9 cellular contexts compared by ENCODE assay signal in the genomic region with DNA sequence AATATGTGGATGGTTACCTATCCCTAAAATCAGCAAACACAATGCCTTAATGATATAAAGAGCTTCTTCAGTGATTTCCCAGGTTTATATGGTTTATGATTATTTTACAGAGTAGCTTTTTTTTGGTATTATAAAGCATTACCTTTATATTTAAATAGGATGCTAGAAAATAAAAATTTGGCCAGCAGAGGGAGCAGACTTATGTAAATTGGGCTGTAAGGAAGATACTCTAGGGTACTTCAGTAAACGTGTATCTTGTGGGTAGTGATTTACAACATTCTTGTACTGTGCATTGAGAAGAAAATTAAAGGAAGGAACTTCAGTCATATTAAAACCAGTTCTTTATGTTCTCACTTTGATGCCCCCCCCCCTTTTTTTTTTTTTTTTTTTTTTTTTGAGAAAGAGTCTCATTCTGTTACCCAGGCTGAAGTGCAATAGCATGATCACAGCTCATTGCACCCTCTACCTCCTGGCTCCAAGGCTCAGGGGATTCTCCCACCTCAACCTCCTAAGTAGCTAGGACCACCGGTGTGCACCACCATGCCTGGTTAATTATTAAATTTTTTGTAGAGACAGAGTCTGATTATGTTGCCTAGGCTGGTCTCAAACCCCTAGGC.
DNase-seq lines count a peak whose midpoint lies in the region; ATAC-seq and TF ChIP-seq lines count a peak whose summit lies in the region.
"Had no signal": no experiment of that assay in that cellular context is flagged by ENCODE, and none has a peak within 500 bp of the region (broad histone marks: within the 10 kb centered on the region; RNA-seq: fewer than 3 reads in every experiment).

No MANE protein-coding gene starts in this region.

- no peak overlapping the region for H3K9ac ChIP-seq in neural progenitor cell

- H3K4me3 ChIP-seq in epithelial cell of proximal tubule (ENCODE audit: low read depth, low read length) (no peak overlapping the region), neural progenitor cell (no peak overlapping the region)

- H3K4me1 Mint-ChIP-seq in CD14-positive monocyte (no peaks in the 10 kb centered on the region), neural progenitor cell (no peaks in the 10 kb centered on the region)

- TF ChIP-seq CTCF in CD14-positive monocyte (IDR thresholded peaks at IDR 0.05) = peak; percentile 63
- peak; percentile 57 for TF ChIP-seq CTCF in epithelial cell of proximal tubule (conservative IDR thresholded peaks at IDR 0.05; ENCODE audit: low read depth, low read length)
- TF ChIP-seq CTCF in neural progenitor cell (IDR thresholded peaks at IDR 0.05) = peak; percentile 61

- no peaks in the 10 kb centered on the region for H3K36me3 ChIP-seq in neural progenitor cell
- H3K36me3 ChIP-seq: neutrophil had no signal

- no peak overlapping the region for H3K4me2 ChIP-seq in neural progenitor cell

- ATAC-seq in GM18909 (IDR thresholded peaks at IDR 0.05; ENCODE audit: poor library complexity, unreplicated experiment) = peak; percentile 86
- no peak for ATAC-seq in GM19023 (IDR thresholded peaks at IDR 0.05; ENCODE audit: unreplicated experiment)

- no peaks in the 10 kb centered on the region for H3K27me3 Mint-ChIP-seq in CD14-positive monocyte (ENCODE audit: low read depth in 3 of 3)
- peaks cover 2% of the 10 kb centered on the region for H3K27me3 Mint-ChIP-seq in neural progenitor cell (ENCODE audit: insufficient read depth, low read depth)

- H2AFZ ChIP-seq in neural progenitor cell (replicated peaks) = no peak overlapping the region

- H3K4me1 ChIP-seq in neural progenitor cell = no peaks in the 10 kb centered on the region

- DNase-seq in CD14-positive monocyte (ENCODE audit: low spot score) (no peak), KG1 (lab: John Stamatoyannopoulos, UW) (peak; percentile 27), SIG-M5 (lab: John Stamatoyannopoulos, UW) (peak; percentile 34), epithelial cell of proximal tubule (ENCODE audit: low read depth) (peak; percentile 19), neural progenitor cell (ENCODE audit: low spot score) (peak; percentile 61), posterior cingulate gyrus (no peak)

- H3K27ac Mint-ChIP-seq in CD14-positive monocyte (no peak overlapping the region), neural progenitor cell (no peak overlapping the region)

- H3K27me3 ChIP-seq in neural progenitor cell = no peaks in the 10 kb centered on the region
- H3K27me3 ChIP-seq: neutrophil had no signal

- H3K79me2 ChIP-seq in neural progenitor cell (ENCODE audit: low read depth) = peaks cover 30% of the 10 kb centered on the region

- H3K9me3 Mint-ChIP-seq in CD14-positive monocyte = peaks cover 0 to 2% (median 0%) of the 10 kb centered on the region in 7 donors
- peaks cover 2% of the 10 kb centered on the region for H3K9me3 Mint-ChIP-seq in neural progenitor cell

- no peaks in the 10 kb centered on the region for H3K9me3 ChIP-seq in neural progenitor cell (ENCODE audit: low read depth)
- H3K9me3 ChIP-seq: neutrophil had no signal

- no peak overlapping the region for H3K4me3 Mint-ChIP-seq in CD14-positive monocyte
- no peak overlapping the region for H3K4me3 Mint-ChIP-seq in neural progenitor cell

- no peak overlapping the region for H3K27ac ChIP-seq in neural progenitor cell
- H3K27ac ChIP-seq: neutrophil had no signal

- peaks cover 15% of the 10 kb centered on the region for H4K20me1 ChIP-seq in neural progenitor cell (ENCODE audit: low read depth)

- no peaks in the 10 kb centered on the region for H3K36me3 Mint-ChIP-seq in CD14-positive monocyte
- H3K36me3 Mint-ChIP-seq in neural progenitor cell = peaks cover 2% of the 10 kb centered on the region

- peaks cover 4% of the 10 kb centered on the region for H3F3A ChIP-seq in neural progenitor cell (ENCODE audit: low read depth)

- intact Hi-C loops in CD14-positive monocyte (cut with micrococcal nuclease) = no loop called here
- intact Hi-C loops in posterior cingulate gyrus (cut with DNase I) = no loop called here

Comparison
In these comparisons a context has a peak if more than half of its experiments do, and no peak if none do; other contexts are left out.
1. DNase-seq: peak in KG1 (single experiment), SIG-M5 (single experiment), epithelial cell of proximal tubule (single experiment) and neural progenitor cell (single experiment); none in CD14-positive monocyte (single experiment) and posterior cingulate gyrus (0 of 10).
2. Peak in every context shown above with its lines, with median percentiles within 50 percentile points of each other: CTCF ChIP-seq.